In the genomic region with DNA sequence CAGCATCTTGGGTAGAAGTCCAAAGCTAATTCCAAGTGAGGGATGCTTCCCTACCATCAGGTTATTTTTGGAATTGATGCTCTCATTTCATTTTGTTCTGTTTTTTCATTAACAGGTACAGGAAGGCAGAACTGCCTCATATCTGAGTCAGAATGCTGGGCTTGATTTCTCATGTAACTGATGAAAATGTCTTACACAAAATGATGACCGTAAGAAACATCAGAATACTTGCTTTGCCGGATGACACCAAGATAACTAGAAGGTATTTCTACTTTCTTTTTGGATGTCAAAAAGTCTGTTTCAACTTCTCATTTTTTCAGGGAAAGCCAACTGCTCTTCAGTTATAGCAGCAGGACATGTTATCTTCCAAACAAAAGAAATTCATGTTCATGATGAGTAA, we compare ENCODE assay signal across 14 cellular contexts.
DNase-seq lines count a peak whose midpoint lies in the region; ATAC-seq and TF ChIP-seq lines count a peak whose summit lies in the region.
"Had no signal": no experiment of that assay in that cellular context is flagged by ENCODE, and none has a peak within 500 bp of the region (broad histone marks: within the 10 kb centered on the region; RNA-seq: fewer than 3 reads in every experiment).

No MANE protein-coding gene starts in this region.

- in situ Hi-C loops in mammary epithelial cell (cut with MboI; ENCODE audit: low sequenced_read_pairs in 2 of 2) = loop anchor here in 1 of 2 donors (25.0 kb wide), 2 partner anchors 197 to 1022 kb away; partner anchors contain the start of gene MEIS1

- no peaks in the 10 kb centered on the region for H3K9me2 ChIP-seq in PC-3 (replicated peaks; ENCODE audit: low read length)

- H3K9ac ChIP-seq in PC-3 (ENCODE audit: low read length) (no peak overlapping the region; the same call in 1 of the 2 replicates), mammary epithelial cell (ENCODE audit: insufficient read depth, low read length) (no peak overlapping the region)
- H3K9ac ChIP-seq: BLaER1 treated with 17β-estradiol and CSF1 and Interleukin-3, amounts not matched to agents 10 nM and 100 nM had no signal

- no peaks in the 10 kb centered on the region for H3K36me3 Mint-ChIP-seq in neural crest cell (ENCODE audit: low read depth)
- H3K36me3 Mint-ChIP-seq: CD8-positive, alpha-beta T cell had no signal

- no peak overlapping the region for H3K4me3 Mint-ChIP-seq in neural crest cell
- H3K4me3 Mint-ChIP-seq: B cell; CD8-positive, alpha-beta T cell; H9 had no signal

- H3K27me3 ChIP-seq in PC-3 (ENCODE audit: low read length) (no peaks in the 10 kb centered on the region), mammary epithelial cell (ENCODE audit: insufficient read depth, low read length) (no peaks in the 10 kb centered on the region), foreskin keratinocyte (no peaks in the 10 kb centered on the region)
- H3K27me3 ChIP-seq: BLaER1 treated with 17β-estradiol and CSF1 and Interleukin-3, amounts not matched to agents 10 nM and 100 nM had no signal

- DNase-seq in PC-3 (no peak), mammary epithelial cell (peak; percentile 51), foreskin keratinocyte (peak in 1 of 2 donors; percentile 71), neural crest cell (ENCODE audit: low read depth, low spot score) (no peak), RKO (ENCODE audit: low spot score) (no peak)
- no peak for DNase-seq in stimulated activated CD4-positive, alpha-beta T cell treated with anti-CD3 and anti-CD28 coated beads, Interleukin-4, amount 100 ng/mL, for 1 hour
- DNase-seq: Calu3; CD8-positive, alpha-beta T cell; DMS79 treated with DMSO at 0.1 percent for 48 hours; GF-D8; H9 had no signal

- no peaks in the 10 kb centered on the region for H3K79me2 ChIP-seq in PC-3 (ENCODE audit: low read length)
- H3K79me2 ChIP-seq in mammary epithelial cell (ENCODE audit: insufficient read depth, low read length) = no peaks in the 10 kb centered on the region

- intact Hi-C loops in PC-3 (cut with micrococcal nuclease) = loop anchor here (5.0 kb wide), 3 partner anchors 62 to 412 kb away; partner anchors contain the start of gene ETAA1
- intact Hi-C loops in mammary epithelial cell (cut with micrococcal nuclease) = loop anchor here (5.0 kb wide), 1 partner anchor 202 kb away; no protein-coding TSS in a partner anchor

- no peaks in the 10 kb centered on the region for H3K27me3 Mint-ChIP-seq in neural crest cell (ENCODE audit: low read depth)

- whole genome bisulfite sequencing in mammary epithelial cell (ENCODE audit: low coverage, missing lambda C conversion rate) = 80% methylated on average over 2 of the region's 2 CpGs

- peak overlapping the region; percentile 55 for H3K27ac Mint-ChIP-seq in neural crest cell (ENCODE audit: unreplicated experiment)
- H3K27ac Mint-ChIP-seq: B cell; CD8-positive, alpha-beta T cell; H9 had no signal

- H3K4me2 ChIP-seq in PC-3 (ENCODE audit: low read length) = no peak overlapping the region
- no peak overlapping the region for H3K4me2 ChIP-seq in mammary epithelial cell (ENCODE audit: insufficient read depth, low read depth, low read length)
- H3K4me2 ChIP-seq: BLaER1 treated with 17β-estradiol and CSF1 and Interleukin-3, amounts not matched to agents 10 nM and 100 nM had no signal

- H3F3A ChIP-seq in PC-3 (ENCODE audit: low read length, unreplicated experiment) = no peaks in the 10 kb centered on the region

- TF ChIP-seq CTCF in PC-3 (conservative IDR thresholded peaks at IDR 0.05; ENCODE audit: low read depth, low read length) (no peak), mammary epithelial cell (conservative IDR thresholded peaks at IDR 0.05 in 1 of 2, IDR thresholded peaks at IDR 0.05 in 1 of 2; ENCODE audit: extremely low read depth in 1 of 2, insufficient read depth in 1 of 2, low read depth in 1 of 2, low read length in 2 of 2) (no peak), foreskin keratinocyte (conservative IDR thresholded peaks at IDR 0.05) (no peak), neural crest cell (conservative IDR thresholded peaks at IDR 0.05) (no peak)

- H3K4me1 ChIP-seq in PC-3 (ENCODE audit: insufficient read depth, low read length) (peaks cover 56% of the 10 kb centered on the region), mammary epithelial cell (ENCODE audit: insufficient read depth, low read length) (peaks cover 46% of the 10 kb centered on the region), foreskin keratinocyte (peaks cover 33% of the 10 kb centered on the region)

- CTCF ChIA-PET in PC-3 (lab: Charles Lee) (no interaction called here), mammary epithelial cell (lab: Charles Lee; ENCODE audit: low non-redundant PET) (no interaction called here)

- H3K36me3 ChIP-seq in PC-3 (ENCODE audit: low read depth, low read length) = no peaks in the 10 kb centered on the region
- H3K36me3 ChIP-seq in mammary epithelial cell (ENCODE audit: insufficient read depth, low read length) = no peaks in the 10 kb centered on the region
- H3K36me3 ChIP-seq: BLaER1 treated with 17β-estradiol and CSF1 and Interleukin-3, amounts not matched to agents 10 nM and 100 nM had no signal

- H2AFZ ChIP-seq in PC-3 (ENCODE audit: low read length) (no peak overlapping the region), mammary epithelial cell (ENCODE audit: low read depth, low read length) (no peak overlapping the region)

- H3K9me3 ChIP-seq in PC-3 (ENCODE audit: low read length) (no peaks in the 10 kb centered on the region), mammary epithelial cell (replicated peaks; ENCODE audit: insufficient read depth, low read length) (no peaks in the 10 kb centered on the region)
- H3K9me3 ChIP-seq: BLaER1 treated with 17β-estradiol and CSF1 and Interleukin-3, amounts not matched to agents 10 nM and 100 nM had no signal

- H3K27ac ChIP-seq in PC-3 (ENCODE audit: low read length) (peak overlapping the region; percentile 17), mammary epithelial cell (ENCODE audit: insufficient read depth, low read depth, low read length) (no peak overlapping the region), foreskin keratinocyte (peak overlapping the region; percentile 60)
- H3K27ac ChIP-seq: BLaER1 treated with 17β-estradiol and CSF1 and Interleukin-3, amounts not matched to agents 10 nM and 100 nM had no signal

- BruUV-seq in PC-3 (replicated peaks; lab: Mats Ljungman, UMichigan) (no TSS peak), mammary epithelial cell (replicated peaks; lab: Mats Ljungman, UMichigan) (no TSS peak)

- peaks cover 27% of the 10 kb centered on the region for H3K4me1 Mint-ChIP-seq in neural crest cell
- H3K4me1 Mint-ChIP-seq: B cell had no signal

- ATAC-seq in PC-3 = no peak
- ATAC-seq in foreskin keratinocyte = no peak
- ATAC-seq in HG03159 (IDR thresholded peaks at IDR 0.05; ENCODE audit: unreplicated experiment) = no peak
- ATAC-seq: CD8-positive, alpha-beta T cell had no signal

- POLR2A ChIA-PET in PC-3 (lab: Charles Lee; ENCODE audit: unreplicated experiment) = no interaction called here

- H4K20me1 ChIP-seq in PC-3 (ENCODE audit: low read length) (no peaks in the 10 kb centered on the region), mammary epithelial cell (ENCODE audit: insufficient read depth, low read length) (no peaks in the 10 kb centered on the region)
- H4K20me1 ChIP-seq: BLaER1 treated with 17β-estradiol and CSF1 and Interleukin-3, amounts not matched to agents 10 nM and 100 nM had no signal

- H3K9me3 Mint-ChIP-seq in neural crest cell = no peaks in the 10 kb centered on the region
- H3K9me3 Mint-ChIP-seq: CD8-positive, alpha-beta T cell; H9 had no signal

- H3K4me3 ChIP-seq in PC-3 (ENCODE audit: low read length) = no peak overlapping the region
- H3K4me3 ChIP-seq in mammary epithelial cell (replicated peaks in 1 of 3; ENCODE audit: insufficient read depth in 1 of 3, low read depth in 2 of 3, low read length in 3 of 3) = no peak overlapping the region
- H3K4me3 ChIP-seq: BLaER1 treated with 17β-estradiol and CSF1 and Interleukin-3, amounts not matched to agents 10 nM and 100 nM had no signal

- dilution Hi-C loops in mammary epithelial cell (cut with HindIII; ENCODE audit: low sequenced_read_pairs) = no loop called here
